In the genomic region with DNA sequence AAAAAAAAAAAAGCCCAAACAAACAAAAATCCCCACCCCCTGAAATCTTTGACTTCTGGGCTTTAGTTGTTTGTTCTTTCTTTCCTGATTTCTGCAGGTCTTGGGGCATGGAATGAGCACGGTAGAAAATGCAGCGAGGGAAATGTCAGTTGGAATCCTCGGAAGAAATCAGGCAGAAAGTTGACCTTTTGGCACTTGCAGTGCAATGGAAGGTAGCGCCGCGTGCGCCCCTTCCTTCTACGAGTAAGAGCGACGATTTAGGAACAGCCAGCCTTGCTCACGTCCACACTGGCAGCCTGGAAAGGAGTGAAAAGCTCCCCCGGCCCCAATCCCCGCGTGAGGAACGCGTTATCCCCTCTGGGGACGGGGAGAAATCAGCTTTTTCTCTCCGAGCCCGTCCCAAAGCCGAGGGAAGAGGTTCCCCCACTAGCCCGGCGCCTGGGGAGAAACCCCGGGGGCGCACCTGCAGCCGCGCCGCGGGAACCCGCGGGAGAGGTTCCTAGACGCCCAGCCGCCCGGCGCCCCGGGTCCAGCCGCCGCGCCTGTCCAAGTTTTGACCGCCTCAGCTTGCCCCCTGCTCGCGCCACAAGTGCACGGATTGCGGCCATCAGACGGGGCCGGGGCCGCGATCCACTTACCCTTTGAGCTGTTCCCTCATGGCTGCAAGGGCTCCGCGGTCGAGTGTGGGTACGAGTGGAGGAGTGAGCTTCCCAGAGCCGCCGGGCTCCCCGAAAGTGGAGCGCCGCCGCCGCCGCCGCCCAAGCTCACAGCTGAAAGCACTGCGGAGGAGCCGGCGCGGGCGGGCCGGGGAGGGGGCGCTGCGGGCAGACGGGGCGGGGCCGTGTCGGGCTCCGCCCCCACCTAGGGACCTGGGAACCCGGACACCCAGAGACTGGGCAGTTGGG, we compare ENCODE assay signal across 8 cellular contexts.
DNase-seq lines count a peak whose midpoint lies in the region; ATAC-seq, FAIRE-seq and TF ChIP-seq lines count a peak whose summit lies in the region.

No MANE protein-coding gene starts in this region.

- ATAC-seq in HG02571 (IDR thresholded peaks at IDR 0.05; ENCODE audit: unreplicated experiment): peak; percentile 86
- ATAC-seq in stimulated activated effector memory CD8-positive, alpha-beta T cell treated with anti-CD3 and anti-CD28 coated beads, Interleukin-12 subunit alpha, Interleukin-12 subunit beta, amount 100 ng/mL, for 72 hours: no peak

- dilution Hi-C loops in keratinocyte (cut with MboI; ENCODE audit: extremely low pct_ligation_motif_present, low sequenced_read_pairs): no loop called here

- H3K4me1 Mint-ChIP-seq in stimulated activated effector memory CD8-positive, alpha-beta T cell treated with anti-CD3 and anti-CD28 coated beads, Interleukin-12 subunit alpha, Interleukin-12 subunit beta, amount 100 ng/mL, for 72 hours: no peaks in the 10 kb centered on the region

- in situ Hi-C loops in brain microvascular endothelial cell (cut with HindIII; ENCODE audit: low pct_ligation_motif_present, low sequenced_read_pairs): no loop called here

- peak overlapping the region; percentile 73 for H3K4me2 ChIP-seq in keratinocyte (ENCODE audit: control insufficient read depth, extremely low read depth, insufficient read depth, low read depth, low read length)

- no peaks in the 10 kb centered on the region for H4K20me1 ChIP-seq in keratinocyte (ENCODE audit: control insufficient read depth, extremely low read depth, insufficient read depth, low read length)

- H3K4me3 Mint-ChIP-seq in stimulated activated effector memory CD8-positive, alpha-beta T cell treated with anti-CD3 and anti-CD28 coated beads, Interleukin-12 subunit alpha, Interleukin-12 subunit beta, amount 100 ng/mL, for 72 hours: peak overlapping the region; percentile 18

- H3K36me3 ChIP-seq in brain microvascular endothelial cell (replicated peaks) (no peaks in the 10 kb centered on the region), keratinocyte (ENCODE audit: control insufficient read depth in 2 of 2, extremely low read depth in 1 of 2, insufficient read depth in 2 of 2, low read length in 2 of 2) (no peaks in the 10 kb centered on the region)

- H3K27ac Mint-ChIP-seq in stimulated activated effector memory CD8-positive, alpha-beta T cell treated with anti-CD3 and anti-CD28 coated beads, Interleukin-12 subunit alpha, Interleukin-12 subunit beta, amount 100 ng/mL, for 72 hours: no peak overlapping the region

- no peaks in the 10 kb centered on the region for H3K79me2 ChIP-seq in keratinocyte (ENCODE audit: control insufficient read depth, insufficient read depth, low read length)

- H3K9me3 Mint-ChIP-seq in stimulated activated effector memory CD8-positive, alpha-beta T cell treated with anti-CD3 and anti-CD28 coated beads, Interleukin-12 subunit alpha, Interleukin-12 subunit beta, amount 100 ng/mL, for 72 hours: peaks cover 3% of the 10 kb centered on the region

- no peaks in the 10 kb centered on the region for H3K27me3 ChIP-seq in brain microvascular endothelial cell (replicated peaks)
- H3K27me3 ChIP-seq in keratinocyte (ENCODE audit: control insufficient read depth, extremely low read depth, insufficient read depth, low read length): no peaks in the 10 kb centered on the region

- no peaks in the 10 kb centered on the region for H3K9me1 ChIP-seq in keratinocyte (ENCODE audit: control insufficient read depth, extremely low read depth, insufficient read depth, low read length)

- peak overlapping the region; percentile 56 for H2AFZ ChIP-seq in keratinocyte (ENCODE audit: control insufficient read depth, low read length)

- no peak for TF ChIP-seq CTCF in brain microvascular endothelial cell (IDR thresholded peaks at IDR 0.05; ENCODE audit: low read depth, low read length, missing control alignments)
- TF ChIP-seq CTCF in keratinocyte (optimal IDR thresholded peaks at IDR 0.05 in 1 of 3, IDR thresholded peaks at IDR 0.05 in 1 of 3, conservative IDR thresholded peaks at IDR 0.05 in 1 of 3; ENCODE audit: extremely low read depth in 1 of 3, insufficient read depth in 2 of 3, low read length in 3 of 3): no peak

- H3K9ac ChIP-seq in keratinocyte (ENCODE audit: control insufficient read depth, extremely low read depth, insufficient read depth, low read length): peak overlapping the region; percentile 73

- H3K4me1 ChIP-seq in keratinocyte (ENCODE audit: control insufficient read depth, extremely low read depth, insufficient read depth, low read length): peaks cover 5% of the 10 kb centered on the region

- no peaks in the 10 kb centered on the region for H3K36me3 Mint-ChIP-seq in stimulated activated effector memory CD8-positive, alpha-beta T cell treated with anti-CD3 and anti-CD28 coated beads, Interleukin-12 subunit alpha, Interleukin-12 subunit beta, amount 100 ng/mL, for 72 hours

- no peak for FAIRE-seq in keratinocyte (lab: Jason Lieb, UNC)

- peak overlapping the region; percentile 68 for H3K4me3 ChIP-seq in brain microvascular endothelial cell (ENCODE audit: low read depth, low read length)
- H3K4me3 ChIP-seq in keratinocyte (ENCODE audit: control insufficient read depth in 2 of 3, extremely low read depth in 1 of 3, insufficient read depth in 2 of 3, low read depth in 1 of 3, low read length in 3 of 3): peak overlapping the region; percentile 58 to 74 (median 67)

- H3K27ac ChIP-seq in brain microvascular endothelial cell: peak overlapping the region; percentile 47
- peak overlapping the region; percentile 47 for H3K27ac ChIP-seq in keratinocyte (ENCODE audit: control insufficient read depth, insufficient read depth, low read length)

- H3K9me3 ChIP-seq in keratinocyte (ENCODE audit: control insufficient read depth, low read depth, low read length): no peaks in the 10 kb centered on the region

- DNase-seq in activated naive CD4-positive, alpha-beta T cell treated with Interleukin-2 at 50 U/mL for 16 hours: peak; percentile 11
- DNase-seq in activated naive CD4-positive, alpha-beta T cell treated with anti-CD3 and anti-CD28 coated beads, Interleukin-2, amount 50 U/mL, for 16 hours: no peak
- DNase-seq in NCI-H460 (ENCODE audit: extremely low read depth, low read depth): peak; percentile 11
- DNase-seq in brain microvascular endothelial cell: no peak
- DNase-seq in keratinocyte (ENCODE audit: low read depth, low spot score): no peak
- no peak for DNase-seq in stimulated activated effector memory CD8-positive, alpha-beta T cell treated with anti-CD3 and anti-CD28 coated beads, Interleukin-12 subunit alpha, Interleukin-12 subunit beta, amount 100 ng/mL, for 72 hours (ENCODE audit: low spot score in 2 of 2)
- no peak for DNase-seq in NCI-H187 (lab: John Stamatoyannopoulos, UW)

Comparison
In these comparisons a context has a peak if more than half of its experiments do, and no peak if none do; other contexts are left out.
1. DNase-seq: peak in activated naive CD4-positive, alpha-beta T cell treated with Interleukin-2 at 50 U/mL for 16 hours (single experiment) and NCI-H460 (single experiment); none in activated naive CD4-positive, alpha-beta T cell treated with anti-CD3 and anti-CD28 coated beads, Interleukin-2, amount 50 U/mL, for 16 hours (single experiment), brain microvascular endothelial cell (single experiment), keratinocyte (single experiment), stimulated activated effector memory CD8-positive, alpha-beta T cell treated with anti-CD3 and anti-CD28 coated beads, Interleukin-12 subunit alpha, Interleukin-12 subunit beta, amount 100 ng/mL, for 72 hours (0 of 2) and NCI-H187 (0 of 2).